In the genomic region with DNA sequence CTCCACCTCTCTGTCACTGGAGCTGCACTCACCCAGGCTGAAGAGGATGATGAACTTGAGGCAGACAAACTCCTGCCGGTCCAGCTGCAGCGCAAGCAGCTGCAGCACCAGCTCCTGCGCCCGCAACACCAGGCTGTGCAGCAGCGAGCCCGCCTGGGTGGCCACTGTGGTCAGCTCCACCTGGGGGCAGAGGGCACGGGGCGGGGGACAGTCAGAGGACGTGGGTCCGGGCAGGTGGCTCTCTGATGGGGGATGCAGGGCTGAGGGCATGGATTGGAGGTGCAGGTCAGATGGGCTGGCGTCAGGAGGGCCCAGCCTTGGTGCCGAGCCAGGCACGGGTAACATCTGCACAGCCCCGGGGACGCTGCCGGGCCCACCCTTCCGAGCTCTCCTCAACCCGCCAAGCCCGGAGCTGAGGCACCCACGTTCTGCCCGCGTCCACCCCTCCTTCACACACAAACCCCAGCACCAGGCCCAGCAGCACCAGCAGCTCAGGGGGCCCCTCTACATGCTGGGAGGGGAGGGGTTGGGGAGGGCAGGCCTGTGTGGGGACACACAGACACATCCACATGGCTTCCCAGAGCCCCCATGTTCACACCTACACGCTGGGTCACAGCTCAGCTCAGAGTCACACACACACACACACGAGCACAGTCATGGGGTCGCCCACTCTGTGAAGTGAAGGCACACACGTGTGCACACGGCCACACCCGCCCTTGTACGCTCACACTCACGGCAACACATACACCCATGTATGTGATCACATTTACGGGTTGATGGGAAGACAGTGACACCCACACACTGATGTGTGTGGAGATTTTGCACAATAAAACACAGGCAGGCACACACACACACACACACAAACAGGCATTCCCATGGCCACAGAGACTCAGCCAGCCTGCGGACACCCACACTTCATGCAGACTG, we compare ENCODE assay signal across 2 cellular contexts.
TF ChIP-seq lines count a peak whose summit lies in the region.

No MANE protein-coding gene starts in this region.

TF ChIP-seq in IMR-90, 13 proteins besides CTCF, POLR2A, EP300 and RAD21:
- TF ChIP-seq, protein P1, sequence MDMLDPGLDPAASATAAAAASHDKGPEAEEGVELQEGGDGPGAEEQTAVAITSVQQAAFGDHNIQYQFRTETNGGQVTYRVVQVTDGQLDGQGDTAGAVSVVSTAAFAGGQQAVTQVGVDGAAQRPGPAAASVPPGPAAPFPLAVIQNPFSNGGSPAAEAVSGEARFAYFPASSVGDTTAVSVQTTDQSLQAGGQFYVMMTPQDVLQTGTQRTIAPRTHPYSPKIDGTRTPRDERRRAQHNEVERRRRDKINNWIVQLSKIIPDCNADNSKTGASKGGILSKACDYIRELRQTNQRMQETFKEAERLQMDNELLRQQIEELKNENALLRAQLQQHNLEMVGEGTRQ (IDR thresholded peaks at IDR 0.05; ENCODE audit: low read depth, low read length) = no peak
- TF ChIP-seq SMC3 (IDR thresholded peaks at IDR 0.05; ENCODE audit: low read depth, low read length) = no peak
- TF ChIP-seq NFE2L2 (IDR thresholded peaks at IDR 0.05; ENCODE audit: low read depth, low read length) = no peak
- no peak for TF ChIP-seq CHD1 (IDR thresholded peaks at IDR 0.05; ENCODE audit: low read depth, low read length)
- TF ChIP-seq RFX5 (IDR thresholded peaks at IDR 0.05; ENCODE audit: low read depth, low read length) = no peak
- TF ChIP-seq, protein P2, sequence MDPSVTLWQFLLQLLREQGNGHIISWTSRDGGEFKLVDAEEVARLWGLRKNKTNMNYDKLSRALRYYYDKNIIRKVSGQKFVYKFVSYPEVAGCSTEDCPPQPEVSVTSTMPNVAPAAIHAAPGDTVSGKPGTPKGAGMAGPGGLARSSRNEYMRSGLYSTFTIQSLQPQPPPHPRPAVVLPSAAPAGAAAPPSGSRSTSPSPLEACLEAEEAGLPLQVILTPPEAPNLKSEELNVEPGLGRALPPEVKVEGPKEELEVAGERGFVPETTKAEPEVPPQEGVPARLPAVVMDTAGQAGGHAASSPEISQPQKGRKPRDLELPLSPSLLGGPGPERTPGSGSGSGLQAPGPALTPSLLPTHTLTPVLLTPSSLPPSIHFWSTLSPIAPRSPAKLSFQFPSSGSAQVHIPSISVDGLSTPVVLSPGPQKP (IDR thresholded peaks at IDR 0.05; ENCODE audit: borderline replicate concordance, low read depth, low read length) = no peak
- no peak for TF ChIP-seq RCOR1 (IDR thresholded peaks at IDR 0.05; ENCODE audit: insufficient replicate concordance, low read length)
- TF ChIP-seq MXI1 (IDR thresholded peaks at IDR 0.05; ENCODE audit: borderline replicate concordance, low read depth, low read length) = no peak
- TF ChIP-seq BHLHE40 (IDR thresholded peaks at IDR 0.05; ENCODE audit: low read depth, low read length) = no peak
- no peak for TF ChIP-seq MAFK (IDR thresholded peaks at IDR 0.05; ENCODE audit: low read depth, low read length)
- TF ChIP-seq CEBPB (IDR thresholded peaks at IDR 0.05; ENCODE audit: low read depth, low read length) = no peak
- no peak for TF ChIP-seq FOS (IDR thresholded peaks at IDR 0.05; ENCODE audit: low read depth, low read length)
- TF ChIP-seq MAZ (IDR thresholded peaks at IDR 0.05; ENCODE audit: borderline replicate concordance, low read depth, low read length) = no peak

TF ChIP-seq in H1, 55 proteins besides CTCF, POLR2A, EP300 and RAD21:
- no peak for TF ChIP-seq TBP (IDR thresholded peaks at IDR 0.05; ENCODE audit: low read depth, low read length)
- no peak for TF ChIP-seq BCL11A (IDR thresholded peaks at IDR 0.05; ENCODE audit: low read depth in 2 of 2, low read length in 2 of 2)
- TF ChIP-seq RFX5 (IDR thresholded peaks at IDR 0.05; ENCODE audit: borderline replicate concordance, low read depth, low read length) = no peak
- no peak for TF ChIP-seq SAP30 (IDR thresholded peaks at IDR 0.05; ENCODE audit: insufficient read depth, insufficient replicate concordance, low read length)
- no peak for TF ChIP-seq CBX5 (IDR thresholded peaks at IDR 0.05; ENCODE audit: low read depth, low read length)
TF ChIP-seq in H1: peak in this region for 0.
